Comparison of ENCODE assay signal across 8 cellular contexts in genomic region chr2:227325056-227325823, GRCh38. TPM values are rescaled to one million over a fixed set of nuclear protein-coding genes. Genes with fewer than 3 reads are reported as not detected.
A peak's percentile ranks its signal among the peaks of the same experiment; 100 is the strongest.
DNase-seq lines count a peak whose midpoint lies in the region; TF ChIP-seq lines count a peak whose summit lies in the region.

Gene MFF (plus strand): TSS chr2:227325251. CDS start chr2:227330666, 5,415 bp downstream.

- no peaks in the 10 kb centered on the region for H3K27me3 ChIP-seq in effector memory CD4-positive, alpha-beta T cell (replicated peaks; ENCODE audit: control insufficient read depth, insufficient read depth, low read length, poor library complexity, severe bottlenecking)

- POLR2A ChIA-PET in activated CD8-positive, alpha-beta memory T cell treated with anti-CD3 and anti-CD28 coated beads for 36 hours (lab: Charles Lee) = no interaction called here

- H3K36me3 ChIP-seq in effector memory CD4-positive, alpha-beta T cell (ENCODE audit: control insufficient read depth, insufficient read depth, low read length) = no peaks in the 10 kb centered on the region

- no peaks in the 10 kb centered on the region for H3K9me3 ChIP-seq in effector memory CD4-positive, alpha-beta T cell (ENCODE audit: control insufficient read depth, low read length)

- H3K4me3 ChIP-seq in effector memory CD4-positive, alpha-beta T cell (ENCODE audit: insufficient read depth, low read depth, low read length, poor library complexity, severe bottlenecking) = peak within 1 kb of the TSS; percentile 84

- H3K27ac ChIP-seq in effector memory CD4-positive, alpha-beta T cell (ENCODE audit: insufficient read depth, low read length, poor library complexity, severe bottlenecking) = peak within 1 kb of the TSS; percentile 88

- peaks cover 7% of the 10 kb centered on the region for H3K4me1 ChIP-seq in effector memory CD4-positive, alpha-beta T cell (ENCODE audit: control insufficient read depth, insufficient read depth, low read length, poor library complexity, severe bottlenecking)

- peak; percentile 67 for DNase-seq in COR-L47 (lab: John Stamatoyannopoulos, UW)
- DNase-seq in GM20000 (ENCODE audit: low spot score) = peak; percentile 96
- DNase-seq in HT-29 (ENCODE audit: low spot score) = peak; percentile 93
- peak; percentile 88 for DNase-seq in NK-92 treated with Interleukin-12 subunit alpha and Interleukin-12 subunit beta, amount 100 ng/mL, for 24 hours (lab: John Stamatoyannopoulos, UW)
- peak; percentile 90 to 92 (median 91) for DNase-seq in effector memory CD4-positive, alpha-beta T cell
- DNase-seq in lung microvascular endothelial cell (ENCODE audit: low read depth in 2 of 2) = peak; percentile 95 to 96
- DNase-seq in stimulated activated CD4-positive, alpha-beta T cell treated with anti-CD3 and anti-CD28 coated beads, TNF-alpha, amount 100 ng/mL, for 48 hours (ENCODE audit: low read depth in 3 of 3) = peak; percentile 89 to 92 (median 91)

- CTCF ChIA-PET in activated CD8-positive, alpha-beta memory T cell treated with anti-CD3 and anti-CD28 coated beads for 36 hours (lab: Charles Lee) = interaction anchor here (0.6 to 1.6 kb wide), 3 partner anchors 50 to 448 kb away, joined by 3 to 4 read pairs (median 4); no protein-coding TSS in a partner anchor

- TF ChIP-seq CTCF in GM20000 (IDR thresholded peaks at IDR 0.05; ENCODE audit: extremely low read depth, missing control alignments) = peak; percentile 20

RNA-seq across cellular contexts. Expression of gene MFF, which starts in this region (rescaled TPM):
- 56.9 and 58.2 TPM in 2 replicates for total RNA-seq in HT-29 (2014; rRNA removed; shearing (Covaris generic))
- 10 to 100 TPM; 68.8 to 69.5 TPM for total RNA-seq in activated CD8-positive, alpha-beta memory T cell treated with anti-CD3 and anti-CD28 coated beads for 36 hours
- total RNA-seq in lung microvascular endothelial cell = 33.9 and 34.9 TPM in 2 replicates

Comparison
In these comparisons a context has a peak if more than half of its experiments do, and no peak if none do; other contexts are left out.
1. Peak in every context shown above with its lines: DNase-seq, H3K4me3 ChIP-seq and H3K27ac ChIP-seq.